7 cellular contexts compared by ENCODE assay signal in genomic region chr20:22045956-22046507, GRCh38.
A peak's percentile ranks its signal among the peaks of the same experiment; 100 is the strongest.
DNase-seq lines count a peak whose midpoint lies in the region; ATAC-seq, FAIRE-seq and TF ChIP-seq lines count a peak whose summit lies in the region.
"Not testable (repeated sequence)": the region's sequence is repeated elsewhere in the genome, so short reads cannot be mapped to it uniquely, and the experiment has no call there.

No MANE protein-coding gene starts in this region.

- not testable (repeated sequence) for H3F3A ChIP-seq in PC-9 (ENCODE audit: insufficient read depth, low read depth)

- not testable (repeated sequence) for H3K27ac Mint-ChIP-seq in Caco-2 (ENCODE audit: unreplicated experiment); WTC11
- H3K27ac Mint-ChIP-seq in H9 = peak overlapping the region; percentile 61 to 78 (median 67); a peak in 5 of 7 replicates
- H3K27ac Mint-ChIP-seq in neural crest cell (ENCODE audit: unreplicated experiment) = peak overlapping the region; percentile 19

- DNase-seq in Caco-2 (peak; percentile 10 to 51), WTC11 (ENCODE audit: low spot score) (peak; percentile 56), small intestine (peak; percentile 13)
- not testable (repeated sequence) for DNase-seq in H9; PC-9; hepatocyte (ENCODE audit: low spot score); neural crest cell (ENCODE audit: low read depth, low spot score)

- H2BK5ac ChIP-seq in H9 (ENCODE audit: insufficient read length, low read length) = not testable (repeated sequence)

- not testable (repeated sequence) for ATAC-seq in WTC11

- H3K23me2 ChIP-seq in H9 (ENCODE audit: insufficient read length, low read depth, low read length, poor library complexity, severe bottlenecking) = not testable (repeated sequence)

- not testable (repeated sequence) for H3K4me1 ChIP-seq in Caco-2; H9 (ENCODE audit: insufficient read depth, low read length); PC-9 (replicated peaks; ENCODE audit: insufficient read depth); hepatocyte (ENCODE audit: insufficient read depth); small intestine (ENCODE audit: control insufficient read depth in 2 of 2, insufficient read depth in 1 of 2, low read depth in 1 of 2, low read length in 1 of 2)

- H3K9me2 ChIP-seq in PC-9 (ENCODE audit: insufficient read depth); hepatocyte (replicated peaks; ENCODE audit: insufficient read depth): not testable (repeated sequence)

- CTCF ChIA-PET in Caco-2 (lab: Charles Lee); PC-9 (lab: Charles Lee): not testable (repeated sequence)
- CTCF ChIA-PET in WTC11 (lab: Charles Lee) = interaction anchor here (1.4 kb wide), 1 partner anchor 237 kb away, joined by 3 read pairs; no protein-coding TSS in a partner anchor

- not testable (repeated sequence) for H4K5ac ChIP-seq in H9 (ENCODE audit: insufficient read length, low read depth, low read length)

- not testable (repeated sequence) for H3K4me3 Mint-ChIP-seq in Caco-2 (ENCODE audit: unreplicated experiment); H9; WTC11; neural crest cell

- H3K23ac ChIP-seq in H9 (ENCODE audit: insufficient read length, low read depth, low read length) = not testable (repeated sequence)

- not testable (repeated sequence) for H3K4me3 ChIP-seq in Caco-2 (ENCODE audit: low read depth, low read length); PC-9; hepatocyte; small intestine (ENCODE audit: low read depth in 1 of 2, low read length in 2 of 2)

- intact Hi-C loops in Caco-2 (cut with micrococcal nuclease; ENCODE audit: unreplicated experiment); PC-9 (cut with micrococcal nuclease; ENCODE audit: unreplicated experiment): not testable (repeated sequence)

- H3K36me3 ChIP-seq in Caco-2 (ENCODE audit: control insufficient read depth, insufficient read depth, low read length); PC-9 (ENCODE audit: low read depth); hepatocyte (replicated peaks; ENCODE audit: insufficient read depth, low read depth); small intestine (ENCODE audit: control insufficient read depth in 2 of 2, insufficient read depth in 2 of 2, low read length in 2 of 2): not testable (repeated sequence)

- BruUV-seq in Caco-2 (replicated peaks; lab: Mats Ljungman, UMichigan); PC-9 (replicated peaks; lab: Mats Ljungman, UMichigan): not testable (repeated sequence)

- not testable (repeated sequence) for H3K56ac ChIP-seq in H9 (ENCODE audit: insufficient read length, low read depth, low read length)

- WGBS in H9 (ENCODE audit: extremely low coverage, insufficient read length, low lambda C conversion rate) = no CpG with 5 or more reads among the region's 13 CpGs
- 50% methylated on average over 13 of the region's 13 CpGs for WGBS in hepatocyte (ENCODE audit: low lambda C conversion rate, missing lambda C conversion rate)
- 12 to 38% (median 34%) methylated on average over 13 of the region's 13 CpGs for WGBS in small intestine, 3 donors

- not testable (repeated sequence) for H3K36me3 Mint-ChIP-seq in Caco-2 (ENCODE audit: insufficient read depth, unreplicated experiment); neural crest cell (ENCODE audit: low read depth)
- peaks cover 4 to 11% (median 8%) of the 10 kb centered on the region in 3 experiments; a peak in 6 of 7 replicates for H3K36me3 Mint-ChIP-seq in H9 (ENCODE audit: insufficient read depth in 1 of 3, low read depth in 3 of 3)
- H3K36me3 Mint-ChIP-seq in WTC11 = peaks cover 27% of the 10 kb centered on the region

- not testable (repeated sequence) for H3K27ac ChIP-seq in H9 (ENCODE audit: insufficient read length, low read depth, low read length); PC-9; hepatocyte; small intestine (ENCODE audit: low read depth in 1 of 2, low read length in 1 of 2)

- not testable (repeated sequence) for H2AK5ac ChIP-seq in H9 (ENCODE audit: insufficient read length, low read length)

- H3K27me3 ChIP-seq in Caco-2 (replicated peaks; ENCODE audit: control insufficient read depth, insufficient read depth, low read length); H9 (ENCODE audit: insufficient read depth, low read length); PC-9 (ENCODE audit: insufficient read depth, low read depth); hepatocyte; small intestine (ENCODE audit: control insufficient read depth in 2 of 2, insufficient read depth in 2 of 2, low read length in 2 of 2): not testable (repeated sequence)

- H2BK120ac ChIP-seq in H9 (ENCODE audit: low read depth, low read length, poor library complexity, severe bottlenecking) = not testable (repeated sequence)

- not testable (repeated sequence) for H3K14ac ChIP-seq in H9 (ENCODE audit: insufficient read depth, low read length)

- H3K9me3 Mint-ChIP-seq in Caco-2 (ENCODE audit: unreplicated experiment); neural crest cell: not testable (repeated sequence)
- H3K9me3 Mint-ChIP-seq in H9 = peaks cover 16 to 21% of the 10 kb centered on the region in 2 experiments
- H3K9me3 Mint-ChIP-seq in WTC11 = peaks cover 41% of the 10 kb centered on the region

- H3K4me2 ChIP-seq in H9 (ENCODE audit: insufficient read depth, insufficient read length, low read length) = not testable (repeated sequence)
- peak overlapping the region; percentile 54 for H3K4me2 ChIP-seq in PC-9
- H3K4me2 ChIP-seq in hepatocyte = peak overlapping the region; percentile 51

- H3K9ac ChIP-seq in H9 (ENCODE audit: extremely low read depth, insufficient read length, low read length) = not testable (repeated sequence)

- not testable (repeated sequence) for H3K79me2 ChIP-seq in H9 (ENCODE audit: insufficient read depth, low read length); PC-9 (ENCODE audit: low read depth); hepatocyte

- not testable (repeated sequence) for H3T11ph ChIP-seq in H9 (ENCODE audit: low read length)

- not testable (repeated sequence) for H3K9me3 ChIP-seq in Caco-2; H9 (ENCODE audit: control insufficient read depth, low read depth, low read length); PC-9 (ENCODE audit: insufficient read depth, low read depth); hepatocyte (ENCODE audit: low read depth); small intestine (ENCODE audit: control insufficient read depth, low read depth)

- not testable (repeated sequence) for H2BK12ac ChIP-seq in H9 (ENCODE audit: insufficient read length, low read depth, low read length)

- TF ChIP-seq CTCF in Caco-2 (IDR thresholded peaks at IDR 0.05; ENCODE audit: insufficient read depth in 1 of 2, low read depth in 1 of 2, low read length in 1 of 2, severe bottlenecking in 1 of 2, unreplicated experiment in 1 of 2); H9 (conservative IDR thresholded peaks at IDR 0.05); PC-9 (conservative IDR thresholded peaks at IDR 0.05); WTC11 (IDR thresholded peaks at IDR 0.05); hepatocyte (IDR thresholded peaks at IDR 0.05; ENCODE audit: poor library complexity); neural crest cell (conservative IDR thresholded peaks at IDR 0.05): not testable (repeated sequence)

- not testable (repeated sequence) for FAIRE-seq in small intestine (lab: Jason Lieb, UNC)

- H3K27me3 Mint-ChIP-seq in Caco-2 (ENCODE audit: insufficient read depth, unreplicated experiment); H9 (ENCODE audit: low read depth); neural crest cell (ENCODE audit: low read depth): not testable (repeated sequence)
- H3K27me3 Mint-ChIP-seq in WTC11 (ENCODE audit: low read depth) = peaks cover 14% of the 10 kb centered on the region

- not testable (repeated sequence) for H3K4ac ChIP-seq in H9 (ENCODE audit: low read depth, low read length)

- POLR2A ChIA-PET in Caco-2 (lab: Charles Lee); PC-9 (lab: Charles Lee; ENCODE audit: unreplicated experiment): not testable (repeated sequence)
- POLR2A ChIA-PET in WTC11 (lab: Charles Lee) = interaction anchor here (1.0 kb wide), 1 partner anchor 13 kb away, joined by 3 read pairs; no protein-coding TSS in a partner anchor

- not testable (repeated sequence) for H3K18ac ChIP-seq in H9 (ENCODE audit: insufficient read length, low read depth, low read length)

- not testable (repeated sequence) for H4K20me1 ChIP-seq in H9 (ENCODE audit: control insufficient read depth, insufficient read depth, insufficient read length); PC-9 (ENCODE audit: insufficient read depth); hepatocyte (ENCODE audit: insufficient read depth, poor library complexity, severe bottlenecking)

- H2BK15ac ChIP-seq in H9 (ENCODE audit: low read depth, low read length) = not testable (repeated sequence)

- H4K91ac ChIP-seq in H9 (ENCODE audit: insufficient read length, low read depth, low read length) = not testable (repeated sequence)

- not testable (repeated sequence) for H4K8ac ChIP-seq in H9 (replicated peaks; ENCODE audit: insufficient read length, low read depth, low read length)

- not testable (repeated sequence) for H2BK20ac ChIP-seq in H9 (ENCODE audit: low read depth, low read length, poor library complexity, severe bottlenecking)

- H3K4me1 Mint-ChIP-seq in Caco-2 (ENCODE audit: low read depth, unreplicated experiment); neural crest cell: not testable (repeated sequence)
- peaks cover 18 to 19% of the 10 kb centered on the region in 2 experiments for H3K4me1 Mint-ChIP-seq in H9
- peaks cover 28% of the 10 kb centered on the region for H3K4me1 Mint-ChIP-seq in WTC11

- not testable (repeated sequence) for H3K79me1 ChIP-seq in H9 (ENCODE audit: insufficient read depth, low read depth, low read length, poor library complexity, severe bottlenecking)

- H2AFZ ChIP-seq in H9 (ENCODE audit: low read length); PC-9; hepatocyte: not testable (repeated sequence)
